7 cellular contexts compared by ENCODE assay signal in genomic region chr7:137181619-137182018, GRCh38.
DNase-seq lines count a peak whose midpoint lies in the region; FAIRE-seq and TF ChIP-seq lines count a peak whose summit lies in the region.
"Not testable (repeated sequence)": the region's sequence is repeated elsewhere in the genome, so short reads cannot be mapped to it uniquely, and the experiment has no call there.

No MANE protein-coding gene starts in this region.

- H3K4ac ChIP-seq in H1 (replicated peaks; ENCODE audit: insufficient read length, low read depth, low read length) = not testable (repeated sequence)

- H3K79me2 ChIP-seq in H1 (ENCODE audit: control insufficient read depth in 1 of 2, insufficient read depth in 2 of 2, low read length in 2 of 2); neural progenitor cell (ENCODE audit: low read depth): not testable (repeated sequence)

- not testable (repeated sequence) for H3K4me1 ChIP-seq in ES-I3 (ENCODE audit: insufficient read depth, low read length); HUES64 (ENCODE audit: insufficient read depth, low read length); NT2/D1 (ENCODE audit: insufficient read depth, insufficient read length); H1 (replicated peaks in 1 of 4; ENCODE audit: control insufficient read depth in 3 of 4, insufficient read depth in 4 of 4, low read length in 3 of 4); neural progenitor cell

- not testable (repeated sequence) for H3K23ac ChIP-seq in H1 (ENCODE audit: insufficient read length)

- not testable (repeated sequence) for H3K36me3 Mint-ChIP-seq in neural progenitor cell

- H2BK120ac ChIP-seq in H1 (replicated peaks; ENCODE audit: low read depth, low read length) = not testable (repeated sequence)

- CTCF ChIA-PET in H1 (lab: Charles Lee; ENCODE audit: partially characterized antibody) = not testable (repeated sequence)

- H4K8ac ChIP-seq in H1 (ENCODE audit: extremely low read depth, insufficient read depth, low read length) = not testable (repeated sequence)

- H3K56ac ChIP-seq in H1 (replicated peaks; ENCODE audit: insufficient read length, low read depth, low read length) = not testable (repeated sequence)

- not testable (repeated sequence) for H3K4me1 Mint-ChIP-seq in neural progenitor cell

- POLR2A ChIA-PET in H1 (lab: Charles Lee; ENCODE audit: partially characterized antibody) = not testable (repeated sequence)

- FAIRE-seq in H1 (lab: Jason Lieb, UNC) = not testable (repeated sequence)

- not testable (repeated sequence) for H3K9me3 ChIP-seq in ES-I3 (ENCODE audit: control insufficient read depth, insufficient read depth, low read length); HUES64 (ENCODE audit: insufficient read depth, low read depth, low read length); NT2/D1 (ENCODE audit: insufficient read depth, low read length); H1 (ENCODE audit: insufficient read depth in 2 of 2, low read depth in 1 of 2, low read length in 1 of 2); neural progenitor cell (ENCODE audit: low read depth)

- H2BK12ac ChIP-seq in H1 (ENCODE audit: low read depth, low read length) = not testable (repeated sequence)

- not testable (repeated sequence) for TF ChIP-seq CTCF in H1 (IDR thresholded peaks at IDR 0.05; ENCODE audit: control extremely low read depth in 1 of 3, insufficient read depth in 1 of 3, low read depth in 1 of 3, low read length in 3 of 3); neural progenitor cell (IDR thresholded peaks at IDR 0.05)

- not testable (repeated sequence) for H3K9me3 Mint-ChIP-seq in neural progenitor cell

- H3K27ac Mint-ChIP-seq in neural progenitor cell = not testable (repeated sequence)

- not testable (repeated sequence) for TF ChIP-seq RAD21 in H1 (IDR thresholded peaks at IDR 0.05 in 1 of 2, conservative IDR thresholded peaks at IDR 0.05 in 1 of 2; ENCODE audit: low read depth in 2 of 2, low read length in 2 of 2)

- H3K14ac ChIP-seq in H1 (ENCODE audit: insufficient read length) = not testable (repeated sequence)

- DNase-seq in NCI-H2171 treated with DMSO at 0.1 percent for 48 hours (lab: John Stamatoyannopoulos, UW) (peak; percentile 63), NCI-H69 (lab: John Stamatoyannopoulos, UW) (peak; percentile 63), H1 (ENCODE audit: low read depth in 1 of 2, low spot score in 2 of 2) (peak in 1 of 2 experiments; percentile 56)
- not testable (repeated sequence) for DNase-seq in NT2/D1 (ENCODE audit: low read depth, low spot score); neural progenitor cell (ENCODE audit: low spot score)

- not testable (repeated sequence) for H3K27me3 Mint-ChIP-seq in neural progenitor cell (ENCODE audit: insufficient read depth, low read depth)

- not testable (repeated sequence) for TF ChIP-seq POLR2A in H1 (IDR thresholded peaks at IDR 0.05; ENCODE audit: control extremely low read depth in 1 of 2, low read depth in 2 of 2, low read length in 2 of 2)

- not testable (repeated sequence) for H3K4me2 ChIP-seq in H1 (ENCODE audit: insufficient read depth in 1 of 2, low read depth in 2 of 2, low read length in 2 of 2); neural progenitor cell

- H3K27ac ChIP-seq in HUES64 (ENCODE audit: low read depth, low read length); H1 (ENCODE audit: low read depth, low read length); neural progenitor cell: not testable (repeated sequence)

- not testable (repeated sequence) for H2BK5ac ChIP-seq in H1 (ENCODE audit: low read depth, low read length)

- not testable (repeated sequence) for H3K79me1 ChIP-seq in H1 (ENCODE audit: low read depth, low read length)

- not testable (repeated sequence) for H3K27me3 ChIP-seq in HUES64 (ENCODE audit: insufficient read depth, low read length); NT2/D1 (ENCODE audit: insufficient read depth, insufficient read length); H1 (replicated peaks in 1 of 4; ENCODE audit: control insufficient read depth in 3 of 4, extremely low read depth in 1 of 4, insufficient read depth in 3 of 4, low read length in 3 of 4); neural progenitor cell

- H2BK15ac ChIP-seq in H1 (ENCODE audit: low read length) = not testable (repeated sequence)

- H3K9ac ChIP-seq in ES-I3 (ENCODE audit: low read depth, low read length) (peak overlapping the region; percentile 58; the same call in 1 of the 2 replicates), HUES64 (ENCODE audit: low read depth, low read length) (peak overlapping the region; percentile 44; the same call in 1 of the 2 replicates)
- not testable (repeated sequence) for H3K9ac ChIP-seq in NT2/D1 (ENCODE audit: insufficient read length, low read depth); H1 (replicated peaks in 1 of 4; ENCODE audit: extremely low read depth in 1 of 4, low read depth in 3 of 4, low read length in 3 of 4); neural progenitor cell

- not testable (repeated sequence) for H2BK20ac ChIP-seq in H1 (ENCODE audit: low read length)

- H3K18ac ChIP-seq in H1 (ENCODE audit: extremely low read depth, low read length) = not testable (repeated sequence)

- not testable (repeated sequence) for H2AFZ ChIP-seq in H1 (ENCODE audit: low read length); neural progenitor cell (replicated peaks)

- not testable (repeated sequence) for H3F3A ChIP-seq in neural progenitor cell (ENCODE audit: low read depth)

- not testable (repeated sequence) for H2AK5ac ChIP-seq in H1 (ENCODE audit: low read depth, low read length)

- WGBS in HUES64 = 81% methylated on average over 25 of the region's 25 CpGs
- 85% methylated on average over 19 of the region's 25 CpGs; no CpG with 5 or more reads in 1 of the 2 experiments for WGBS in H1 (ENCODE audit: extremely low coverage in 1 of 2, insufficient coverage in 1 of 2, insufficient read length in 1 of 2, insufficient replicate concordance in 2 of 2, low coverage in 1 of 2, low lambda C conversion rate in 2 of 2, missing lambda C conversion rate in 1 of 2), 2 experiments

- not testable (repeated sequence) for H3K23me2 ChIP-seq in H1 (ENCODE audit: low read depth, low read length)

- H4K20me1 ChIP-seq in H1 (replicated peaks in 1 of 2; ENCODE audit: control insufficient read depth in 1 of 2, insufficient read depth in 2 of 2, low read length in 2 of 2); neural progenitor cell (ENCODE audit: low read depth): not testable (repeated sequence)

- not testable (repeated sequence) for H4K5ac ChIP-seq in H1 (ENCODE audit: insufficient read length, low read depth, low read length)

- TF ChIP-seq EP300 in H1 (IDR thresholded peaks at IDR 0.05; ENCODE audit: borderline replicate concordance in 1 of 2, low read depth in 2 of 2, low read length in 2 of 2) = not testable (repeated sequence)

- not testable (repeated sequence) for H3K36me3 ChIP-seq in ES-I3 (ENCODE audit: insufficient read depth, low read length); HUES64 (ENCODE audit: insufficient read depth, low read length); NT2/D1 (ENCODE audit: insufficient read depth, insufficient read length, low read length); H1 (ENCODE audit: control insufficient read depth in 2 of 4, insufficient read depth in 4 of 4, low read length in 3 of 4); neural progenitor cell

- H4K91ac ChIP-seq in H1 (replicated peaks; ENCODE audit: insufficient read length, low read length) = not testable (repeated sequence)

- H3K4me3 ChIP-seq in HUES64 (ENCODE audit: low read length) = peak overlapping the region; percentile 37; the same call in 1 of the 2 replicates
- peak overlapping the region; percentile 21 for H3K4me3 ChIP-seq in NT2/D1 (ENCODE audit: insufficient read length, low read depth)
- H3K4me3 ChIP-seq in H1 (ENCODE audit: extremely low read depth in 1 of 4, insufficient read depth in 2 of 4, low read depth in 3 of 4, low read length in 4 of 4) = peak overlapping the region in 1 of 4 experiments; percentile 17; a peak in 1 of 8 replicates
- peak overlapping the region; percentile 14 for H3K4me3 ChIP-seq in neural progenitor cell

- not testable (repeated sequence) for H3K4me3 Mint-ChIP-seq in neural progenitor cell

TF ChIP-seq in H1, 55 proteins besides CTCF, POLR2A, EP300 and RAD21:
- TF ChIP-seq YY1 (IDR thresholded peaks at IDR 0.05; ENCODE audit: low read depth, low read length) = 0 out of 2 replicates have a peak, but pooled peaks have one; percentile 11
